Comparison of ENCODE assay signal across 1 cellular context in the genomic region with DNA sequence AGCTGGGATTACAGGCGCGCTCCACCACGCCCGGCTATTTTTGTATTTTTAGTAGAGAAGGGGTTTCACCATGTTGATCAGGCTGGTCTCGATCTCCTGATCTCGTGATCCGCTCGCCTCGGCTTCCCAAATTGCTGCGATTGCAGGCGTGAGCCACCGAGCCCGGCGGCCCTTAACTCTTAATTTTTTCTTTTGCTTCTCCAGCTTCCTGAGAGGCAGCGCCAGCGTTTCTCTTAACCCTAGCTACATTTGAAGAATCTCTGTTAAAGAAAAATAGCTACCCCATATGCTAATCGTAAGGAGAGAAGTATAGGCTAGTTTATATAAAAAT.
TF ChIP-seq lines count a peak whose summit lies in the region.

No MANE protein-coding gene starts in this region.

TF ChIP-seq in GM23338, 12 proteins besides CTCF, POLR2A, EP300 and RAD21 (continued from another document):
- TF ChIP-seq, protein P1, sequence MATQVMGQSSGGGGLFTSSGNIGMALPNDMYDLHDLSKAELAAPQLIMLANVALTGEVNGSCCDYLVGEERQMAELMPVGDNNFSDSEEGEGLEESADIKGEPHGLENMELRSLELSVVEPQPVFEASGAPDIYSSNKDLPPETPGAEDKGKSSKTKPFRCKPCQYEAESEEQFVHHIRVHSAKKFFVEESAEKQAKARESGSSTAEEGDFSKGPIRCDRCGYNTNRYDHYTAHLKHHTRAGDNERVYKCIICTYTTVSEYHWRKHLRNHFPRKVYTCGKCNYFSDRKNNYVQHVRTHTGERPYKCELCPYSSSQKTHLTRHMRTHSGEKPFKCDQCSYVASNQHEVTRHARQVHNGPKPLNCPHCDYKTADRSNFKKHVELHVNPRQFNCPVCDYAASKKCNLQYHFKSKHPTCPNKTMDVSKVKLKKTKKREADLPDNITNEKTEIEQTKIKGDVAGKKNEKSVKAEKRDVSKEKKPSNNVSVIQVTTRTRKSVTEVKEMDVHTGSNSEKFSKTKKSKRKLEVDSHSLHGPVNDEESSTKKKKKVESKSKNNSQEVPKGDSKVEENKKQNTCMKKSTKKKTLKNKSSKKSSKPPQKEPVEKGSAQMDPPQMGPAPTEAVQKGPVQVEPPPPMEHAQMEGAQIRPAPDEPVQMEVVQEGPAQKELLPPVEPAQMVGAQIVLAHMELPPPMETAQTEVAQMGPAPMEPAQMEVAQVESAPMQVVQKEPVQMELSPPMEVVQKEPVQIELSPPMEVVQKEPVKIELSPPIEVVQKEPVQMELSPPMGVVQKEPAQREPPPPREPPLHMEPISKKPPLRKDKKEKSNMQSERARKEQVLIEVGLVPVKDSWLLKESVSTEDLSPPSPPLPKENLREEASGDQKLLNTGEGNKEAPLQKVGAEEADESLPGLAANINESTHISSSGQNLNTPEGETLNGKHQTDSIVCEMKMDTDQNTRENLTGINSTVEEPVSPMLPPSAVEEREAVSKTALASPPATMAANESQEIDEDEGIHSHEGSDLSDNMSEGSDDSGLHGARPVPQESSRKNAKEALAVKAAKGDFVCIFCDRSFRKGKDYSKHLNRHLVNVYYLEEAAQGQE (IDR thresholded peaks at IDR 0.05; ENCODE audit: unreplicated experiment) = no peak
- TF ChIP-seq POLR2AphosphoS5 (IDR thresholded peaks at IDR 0.05; ENCODE audit: low read depth) = no peak
- TF ChIP-seq, protein P2, sequence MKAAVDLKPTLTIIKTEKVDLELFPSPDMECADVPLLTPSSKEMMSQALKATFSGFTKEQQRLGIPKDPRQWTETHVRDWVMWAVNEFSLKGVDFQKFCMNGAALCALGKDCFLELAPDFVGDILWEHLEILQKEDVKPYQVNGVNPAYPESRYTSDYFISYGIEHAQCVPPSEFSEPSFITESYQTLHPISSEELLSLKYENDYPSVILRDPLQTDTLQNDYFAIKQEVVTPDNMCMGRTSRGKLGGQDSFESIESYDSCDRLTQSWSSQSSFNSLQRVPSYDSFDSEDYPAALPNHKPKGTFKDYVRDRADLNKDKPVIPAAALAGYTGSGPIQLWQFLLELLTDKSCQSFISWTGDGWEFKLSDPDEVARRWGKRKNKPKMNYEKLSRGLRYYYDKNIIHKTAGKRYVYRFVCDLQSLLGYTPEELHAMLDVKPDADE (IDR thresholded peaks at IDR 0.05) = no peak
- no peak for TF ChIP-seq NANOG (IDR thresholded peaks at IDR 0.05; ENCODE audit: borderline replicate concordance)
- TF ChIP-seq JUNB (IDR thresholded peaks at IDR 0.05; ENCODE audit: unreplicated experiment) = no peak
- TF ChIP-seq STAT1 (IDR thresholded peaks at IDR 0.05; ENCODE audit: unreplicated experiment) = no peak
- TF ChIP-seq EZH2phosphoT487 (IDR thresholded peaks at IDR 0.05; ENCODE audit: unreplicated experiment) = no peak
- TF ChIP-seq EZH2 (IDR thresholded peaks at IDR 0.05; ENCODE audit: low read depth, unreplicated experiment) = no peak
